1 cellular context compared by ENCODE assay signal in genomic region chr10:394439-395101, GRCh38.
TF ChIP-seq lines count a peak whose summit lies in the region.

No MANE protein-coding gene starts in this region.

TF ChIP-seq in H1, 55 proteins besides CTCF, POLR2A, EP300 and RAD21:
- peak; percentile 9 for TF ChIP-seq MAX (IDR thresholded peaks at IDR 0.05)
- TF ChIP-seq E2F6 (IDR thresholded peaks at IDR 0.05), result peak; percentile 76
